Comparison of ENCODE assay signal across 8 cellular contexts in the genomic region with DNA sequence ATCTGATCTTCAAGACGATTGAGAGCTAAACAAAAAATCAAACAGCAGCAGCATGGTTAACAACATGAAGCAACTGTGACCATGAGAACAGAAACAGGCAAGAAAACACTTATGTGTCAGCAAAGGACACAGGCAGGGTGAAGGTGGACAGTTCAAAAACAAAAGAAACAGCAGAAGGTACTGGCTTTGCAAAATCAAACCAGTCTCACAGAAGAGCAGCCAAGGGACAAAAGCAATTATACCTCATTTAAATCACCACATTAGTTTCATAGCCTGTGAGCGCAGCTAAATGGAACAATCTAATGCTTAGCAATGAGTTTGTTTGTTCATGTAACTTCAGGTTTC. TPM values are rescaled to one million over a fixed set of nuclear protein-coding genes. Genes with fewer than 3 reads are reported as not detected.
DNase-seq lines count a peak whose midpoint lies in the region; ATAC-seq and TF ChIP-seq lines count a peak whose summit lies in the region.

No MANE protein-coding gene starts in this region.

- H3K36me3 ChIP-seq in left ventricle myocardium inferior = peaks cover 71% of the 10 kb centered on the region

- DNase-seq in HFFc6 = no peak
- no peak for DNase-seq in left ventricle myocardium inferior
- DNase-seq in stimulated activated naive B cell treated with anti-CD40 and anti-IgM and Interleukin-4, amounts not matched to agents 10 μg/mL and 1 μg/mL and 100 μg/mL, for 72 hours = no peak
- DNase-seq in NCI-H1417 (lab: John Stamatoyannopoulos, UW) = no peak
- no peak for DNase-seq in NCI-H2227 treated with DMSO at 0.1 percent for 48 hours (lab: John Stamatoyannopoulos, UW)
- DNase-seq in T-helper 2 cell treated with Interferon-gamma antibody and Interleukin-4, amounts not matched to agents 5 μg/mL and 100 μg/mL, for 36 hours (ENCODE audit: low spot score) = no peak
- DNase-seq in effector CD8-positive, alpha-beta T cell (lab: John Stamatoyannopoulos, UW) = no peak

- H3K4me3 Mint-ChIP-seq in HFFc6 = peak overlapping the region; percentile 69
- no peak overlapping the region for H3K4me3 Mint-ChIP-seq in stimulated activated naive B cell treated with anti-CD40 and anti-IgM and Interleukin-4, amounts not matched to agents 10 μg/mL and 1 μg/mL and 100 μg/mL, for 72 hours
- H3K4me3 Mint-ChIP-seq in T-helper 2 cell treated with Interferon-gamma antibody and Interleukin-4, amounts not matched to agents 5 μg/mL and 100 μg/mL, for 36 hours = no peak overlapping the region

- peak; percentile 61 for ATAC-seq in SK-N-SH treated with all-trans-retinoic acid at 6 μM for 48 hours
- no peak for ATAC-seq in stimulated activated naive B cell treated with anti-CD40 and anti-IgM and Interleukin-4, amounts not matched to agents 10 μg/mL and 1 μg/mL and 100 μg/mL, for 72 hours (replicated peaks)

- TF ChIP-seq CTCF in HFFc6 (IDR thresholded peaks at IDR 0.05) (no peak), left ventricle myocardium inferior (IDR thresholded peaks at IDR 0.05; ENCODE audit: borderline replicate concordance) (no peak)

- peaks cover 69% of the 10 kb centered on the region for H3K4me1 ChIP-seq in left ventricle myocardium inferior

- H3K4me3 ChIP-seq in left ventricle myocardium inferior = peak overlapping the region; percentile 7

- intact Hi-C loops in left ventricle myocardium inferior (cut with micrococcal nuclease) = no loop called here

- H3K9me3 ChIP-seq in left ventricle myocardium inferior (replicated peaks) = no peaks in the 10 kb centered on the region

- H3K36me3 Mint-ChIP-seq in HFFc6 (ENCODE audit: low read depth) = peaks cover 55% of the 10 kb centered on the region
- H3K36me3 Mint-ChIP-seq in stimulated activated naive B cell treated with anti-CD40 and anti-IgM and Interleukin-4, amounts not matched to agents 10 μg/mL and 1 μg/mL and 100 μg/mL, for 72 hours = peaks cover 32 to 41% of the 10 kb centered on the region in 2 donors
- H3K36me3 Mint-ChIP-seq in T-helper 2 cell treated with Interferon-gamma antibody and Interleukin-4, amounts not matched to agents 5 μg/mL and 100 μg/mL, for 36 hours (ENCODE audit: low read depth) = peaks cover 63% of the 10 kb centered on the region

- H3K27ac ChIP-seq in left ventricle myocardium inferior (replicated peaks) = peak overlapping the region; percentile 74

- no peaks in the 10 kb centered on the region; the same call in 1 of the 2 replicates for H3K9me3 Mint-ChIP-seq in HFFc6
- peaks cover 0 to 3% of the 10 kb centered on the region in 2 donors for H3K9me3 Mint-ChIP-seq in stimulated activated naive B cell treated with anti-CD40 and anti-IgM and Interleukin-4, amounts not matched to agents 10 μg/mL and 1 μg/mL and 100 μg/mL, for 72 hours
- no peaks in the 10 kb centered on the region for H3K9me3 Mint-ChIP-seq in T-helper 2 cell treated with Interferon-gamma antibody and Interleukin-4, amounts not matched to agents 5 μg/mL and 100 μg/mL, for 36 hours

- peaks cover 72% of the 10 kb centered on the region for H3K4me1 Mint-ChIP-seq in HFFc6 (ENCODE audit: low read depth)
- H3K4me1 Mint-ChIP-seq in stimulated activated naive B cell treated with anti-CD40 and anti-IgM and Interleukin-4, amounts not matched to agents 10 μg/mL and 1 μg/mL and 100 μg/mL, for 72 hours = peaks cover 12 to 18% of the 10 kb centered on the region in 2 donors
- H3K4me1 Mint-ChIP-seq in T-helper 2 cell treated with Interferon-gamma antibody and Interleukin-4, amounts not matched to agents 5 μg/mL and 100 μg/mL, for 36 hours (ENCODE audit: low read depth) = peaks cover 10% of the 10 kb centered on the region

- H3K27ac Mint-ChIP-seq in HFFc6 = peak overlapping the region; percentile 90
- H3K27ac Mint-ChIP-seq in stimulated activated naive B cell treated with anti-CD40 and anti-IgM and Interleukin-4, amounts not matched to agents 10 μg/mL and 1 μg/mL and 100 μg/mL, for 72 hours = peak overlapping the region; percentile 15
- H3K27ac Mint-ChIP-seq in T-helper 2 cell treated with Interferon-gamma antibody and Interleukin-4, amounts not matched to agents 5 μg/mL and 100 μg/mL, for 36 hours = no peak overlapping the region

- no peaks in the 10 kb centered on the region for H3K27me3 ChIP-seq in left ventricle myocardium inferior (ENCODE audit: low read depth)

- peaks cover 4% of the 10 kb centered on the region; the same call in 1 of the 2 replicates for H3K27me3 Mint-ChIP-seq in HFFc6 (ENCODE audit: insufficient read depth)
- no peaks in the 10 kb centered on the region for H3K27me3 Mint-ChIP-seq in stimulated activated naive B cell treated with anti-CD40 and anti-IgM and Interleukin-4, amounts not matched to agents 10 μg/mL and 1 μg/mL and 100 μg/mL, for 72 hours
- no peaks in the 10 kb centered on the region for H3K27me3 Mint-ChIP-seq in T-helper 2 cell treated with Interferon-gamma antibody and Interleukin-4, amounts not matched to agents 5 μg/mL and 100 μg/mL, for 36 hours (ENCODE audit: low read depth)

TF ChIP-seq in SK-N-SH treated with all-trans-retinoic acid at 6 μM for 48 hours, 23 proteins besides CTCF, POLR2A, EP300 and RAD21:
- TF ChIP-seq GLIS3 (CRISPR knock-in tag; IDR thresholded peaks at IDR 0.05) (no peak), SNAI2 (CRISPR knock-in tag; IDR thresholded peaks at IDR 0.05) (peak; percentile 33; the same call in 1 of the 2 replicates)
- TF ChIP-seq, protein P1, sequence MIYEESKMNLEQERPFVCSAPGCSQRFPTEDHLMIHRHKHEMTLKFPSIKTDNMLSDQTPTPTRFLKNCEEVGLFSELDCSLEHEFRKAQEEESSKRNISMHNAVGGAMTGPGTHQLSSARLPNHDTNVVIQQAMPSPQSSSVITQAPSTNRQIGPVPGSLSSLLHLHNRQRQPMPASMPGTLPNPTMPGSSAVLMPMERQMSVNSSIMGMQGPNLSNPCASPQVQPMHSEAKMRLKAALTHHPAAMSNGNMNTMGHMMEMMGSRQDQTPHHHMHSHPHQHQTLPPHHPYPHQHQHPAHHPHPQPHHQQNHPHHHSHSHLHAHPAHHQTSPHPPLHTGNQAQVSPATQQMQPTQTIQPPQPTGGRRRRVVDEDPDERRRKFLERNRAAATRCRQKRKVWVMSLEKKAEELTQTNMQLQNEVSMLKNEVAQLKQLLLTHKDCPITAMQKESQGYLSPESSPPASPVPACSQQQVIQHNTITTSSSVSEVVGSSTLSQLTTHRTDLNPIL (CRISPR knock-in tag; IDR thresholded peaks at IDR 0.05; ENCODE audit: low read depth) = no peak

RNA-seq across cellular contexts. Expression of gene CAPN2, which starts 59.1 kb away (rescaled TPM):
- 100 to 1,000 TPM; 380 to 424 (median 413) TPM for total RNA-seq in HFFc6 (2021; fragmentation: NEBNext Ultra II Directional; extraction: Animal tissue kit (Norgen Biotek cat#: 25700))
- total RNA-seq in left ventricle myocardium inferior = 65.3 TPM
